Comparison of ENCODE assay signal across 10 cellular contexts in genomic region chr10:77909755-77910375, GRCh38. TPM values are rescaled to one million over a fixed set of nuclear protein-coding genes. Genes with fewer than 3 reads are reported as not detected.
DNase-seq lines count a peak whose midpoint lies in the region; ATAC-seq and TF ChIP-seq lines count a peak whose summit lies in the region.
"Had no signal": no experiment of that assay in that cellular context is flagged by ENCODE, and none has a peak within 500 bp of the region (broad histone marks: within the 10 kb centered on the region; RNA-seq: fewer than 3 reads in every experiment).

No MANE protein-coding gene starts in this region.

- H3K9me3 ChIP-seq in Panc1 (ENCODE audit: control insufficient read depth, insufficient read depth, low read depth, low read length) (no peaks in the 10 kb centered on the region), neuronal stem cell (replicated peaks in 1 of 2; ENCODE audit: control insufficient read depth in 2 of 2, insufficient read depth in 1 of 2, low read depth in 1 of 2, low read length in 2 of 2) (no peaks in the 10 kb centered on the region)
- H3K9me3 ChIP-seq: SJCRH30 had no signal

- CTCF ChIA-PET in Panc1 (lab: Charles Lee) = no interaction called here

- no peaks in the 10 kb centered on the region for H3K36me3 ChIP-seq in Panc1 (ENCODE audit: control insufficient read depth, insufficient read depth, low read length)
- peaks cover 2 to 22% of the 10 kb centered on the region in 2 donors for H3K36me3 ChIP-seq in neuronal stem cell (replicated peaks in 1 of 2; ENCODE audit: control insufficient read depth in 2 of 2, insufficient read depth in 2 of 2, low read length in 2 of 2)
- H3K36me3 ChIP-seq: SJCRH30 had no signal

- H2AFZ ChIP-seq in neuronal stem cell (ENCODE audit: low read length) = no peak overlapping the region

- intact Hi-C loops in Panc1 (cut with micrococcal nuclease; ENCODE audit: unreplicated experiment) = loop anchor here (10.0 kb wide), 1 partner anchor 55 kb away; no protein-coding TSS in a partner anchor

- H3K4ac ChIP-seq in neuronal stem cell (ENCODE audit: low read length) = peak overlapping the region; percentile 13

- no TSS peak for BruUV-seq in Panc1 (replicated peaks; lab: Mats Ljungman, UMichigan)

- H3K4me2 ChIP-seq in neuronal stem cell (ENCODE audit: insufficient read depth, low read length, poor library complexity, severe bottlenecking) = no peak overlapping the region

- peak overlapping the region; percentile 9; the same call in 1 of the 2 replicates for H3K27ac ChIP-seq in Panc1 (ENCODE audit: low read length)
- H3K27ac ChIP-seq in neuronal stem cell (replicated peaks; ENCODE audit: low read length) = no peak overlapping the region
- H3K27ac ChIP-seq: SJCRH30 had no signal

- H2BK120ac ChIP-seq in neuronal stem cell (ENCODE audit: low read depth, low read length) = no peak overlapping the region

- ATAC-seq in Panc1 (no peak), HG03378 (IDR thresholded peaks at IDR 0.05; ENCODE audit: unreplicated experiment) (no peak), HG02588 (IDR thresholded peaks at IDR 0.05; ENCODE audit: unreplicated experiment) (no peak)

- peaks cover 24% of the 10 kb centered on the region for H3K4me1 ChIP-seq in Panc1 (ENCODE audit: control insufficient read depth, insufficient read depth, low read length)
- H3K4me1 ChIP-seq in neuronal stem cell (ENCODE audit: control insufficient read depth in 2 of 2, insufficient read depth in 1 of 2, low read depth in 1 of 2, low read length in 2 of 2) = peaks cover 3 to 13% of the 10 kb centered on the region in 2 donors
- H3K4me1 ChIP-seq: SJCRH30 had no signal

- no peak overlapping the region for H2BK12ac ChIP-seq in neuronal stem cell (ENCODE audit: low read length)

- H3K79me1 ChIP-seq in neuronal stem cell (ENCODE audit: low read depth, low read length) = peaks cover 3% of the 10 kb centered on the region

- H3K27me3 ChIP-seq in Panc1 (ENCODE audit: control insufficient read depth, insufficient read depth, low read length) (no peaks in the 10 kb centered on the region), neuronal stem cell (ENCODE audit: control insufficient read depth in 3 of 3, insufficient read depth in 3 of 3, low read depth in 1 of 3, low read length in 3 of 3) (no peaks in the 10 kb centered on the region)
- H3K27me3 ChIP-seq: SJCRH30 had no signal

- H2AK5ac ChIP-seq in neuronal stem cell (ENCODE audit: low read depth, low read length) = no peak overlapping the region

- WGBS in neuronal stem cell (ENCODE audit: extremely low coverage in 2 of 2, insufficient read length in 2 of 2, insufficient replicate concordance in 1 of 2), 2 donors = no CpG with 5 or more reads among the region's 10 CpGs

- H2BK5ac ChIP-seq in neuronal stem cell (ENCODE audit: low read length) = no peak overlapping the region

- H3K4me3 ChIP-seq in Panc1 (ENCODE audit: low read depth in 2 of 2, low read length in 2 of 2) = no peak overlapping the region
- no peak overlapping the region for H3K4me3 ChIP-seq in neuronal stem cell (ENCODE audit: low read length in 2 of 2)
- H3K4me3 ChIP-seq: SJCRH30 had no signal

- no peak overlapping the region for H3K9ac ChIP-seq in neuronal stem cell (ENCODE audit: low read depth, low read length, poor library complexity)

- peak overlapping the region; percentile 5 for H3K18ac ChIP-seq in neuronal stem cell (ENCODE audit: low read length)

- POLR2A ChIA-PET in Panc1 (lab: Charles Lee) = no interaction called here

- H2BK15ac ChIP-seq in neuronal stem cell (ENCODE audit: low read length) = no peak overlapping the region

- H3K23ac ChIP-seq in neuronal stem cell (ENCODE audit: low read depth, low read length, poor library complexity) = no peak overlapping the region

- in situ Hi-C loops in Caki2 (cut with HindIII; ENCODE audit: low pct_unique_long_range_greater_than_20kb, low sequenced_read_pairs) (no loop called here), Panc1 (cut with HindIII; ENCODE audit: low pct_unique_long_range_greater_than_20kb, low sequenced_read_pairs) (no loop called here)

- peak; percentile 56 for DNase-seq in Caki2 (ENCODE audit: low read depth)
- no peak for DNase-seq in Panc1 (ENCODE audit: low read depth, low spot score)
- peak; percentile 84 to 90 for DNase-seq in erythroblast (lab: John Stamatoyannopoulos, UW)
- no peak for DNase-seq in neuronal stem cell (ENCODE audit: low spot score)
- DNase-seq in KG1 (lab: John Stamatoyannopoulos, UW) = no peak
- no peak for DNase-seq in retina
- DNase-seq: NCI-H1048, SJCRH30 had no signal

- no peak overlapping the region for H4K8ac ChIP-seq in neuronal stem cell (ENCODE audit: low read depth, low read length)

- H3K14ac ChIP-seq in neuronal stem cell (ENCODE audit: low read length) = peak overlapping the region; percentile 1

- H4K91ac ChIP-seq in neuronal stem cell (ENCODE audit: low read depth, low read length, poor library complexity) = no peak overlapping the region

- no peak for TF ChIP-seq CTCF in Panc1 (IDR thresholded peaks at IDR 0.05)

- no peak for TF ChIP-seq POLR2A in erythroblast (IDR thresholded peaks at IDR 0.05; ENCODE audit: low read length)

RNA-seq across cellular contexts. Expression of gene DLG5, which starts 16.7 kb away (rescaled TPM):
- total RNA-seq in Caki2 (2014; rRNA removed; shearing (Covaris generic); ENCODE audit: low replicate concordance) = 19.9 and 21.2 TPM in 2 replicates
- total RNA-seq in Panc1 (2021; ENCODE audit: unreplicated experiment) = 85.6 TPM
- 93.6 TPM for polyA plus RNA-seq in Panc1 (2012; ENCODE audit: insufficient read length)
- 35.6 TPM for polyA plus RNA-seq in neuronal stem cell (2013, experiment 1 of 2)
- 35.2 TPM for polyA plus RNA-seq in neuronal stem cell (2013, experiment 2 of 2)

Comparison
In these comparisons a context has a peak if more than half of its experiments do, and no peak if none do; other contexts are left out.
1. DNase-seq: peak in Caki2 (single experiment) and erythroblast (2 of 2); none in Panc1 (single experiment), neuronal stem cell (single experiment), KG1 (single experiment) and retina (single experiment).